In genomic region chr2:8546319-8547283, GRCh38 we compare ENCODE assay signal across 12 cellular contexts.
DNase-seq lines count a peak whose midpoint lies in the region; ATAC-seq, FAIRE-seq and TF ChIP-seq lines count a peak whose summit lies in the region.
"Had no signal": no experiment of that assay in that cellular context is flagged by ENCODE, and none has a peak within 500 bp of the region (broad histone marks: within the 10 kb centered on the region; RNA-seq: fewer than 3 reads in every experiment).

No MANE protein-coding gene starts in this region.

- POLR2A ChIA-PET in activated CD4-positive, alpha-beta memory T cell treated with anti-CD3 and anti-CD28 coated beads, Interleukin-2, amount 10 ng/mL, durations not matched to agents 7 days and 5 days (lab: Charles Lee) = interaction anchor here (0.6 to 9.6 kb wide), 7 partner anchors 13 to 138 kb away, joined by 3 to 230 read pairs (median 6); partner anchors contain the start of gene ID2

- no peaks in the 10 kb centered on the region for H3K9me3 Mint-ChIP-seq in CD4-positive, CD25-positive, alpha-beta regulatory T cell
- no peaks in the 10 kb centered on the region for H3K9me3 Mint-ChIP-seq in activated CD4-positive, alpha-beta memory T cell treated with anti-CD3 and anti-CD28 coated beads, Interleukin-2, amount 10 ng/mL, durations not matched to agents 7 days and 5 days

- no peak overlapping the region for H3K4me3 ChIP-seq in CD4-positive, CD25-positive, alpha-beta regulatory T cell (ENCODE audit: low read depth, low read length)
- H3K4me3 ChIP-seq in left lung = no peak overlapping the region
- H3K4me3 ChIP-seq: prostate gland had no signal

- H3K4me1 Mint-ChIP-seq in CD4-positive, CD25-positive, alpha-beta regulatory T cell = peaks cover under 1 to 49% (median 29%) of the 10 kb centered on the region in 4 donors
- H3K4me1 Mint-ChIP-seq in activated CD4-positive, alpha-beta memory T cell treated with anti-CD3 and anti-CD28 coated beads, Interleukin-2, amount 10 ng/mL, durations not matched to agents 7 days and 5 days = peaks cover 69% of the 10 kb centered on the region

- H3K36me3 Mint-ChIP-seq in CD4-positive, CD25-positive, alpha-beta regulatory T cell = no peaks in the 10 kb centered on the region
- no peaks in the 10 kb centered on the region for H3K36me3 Mint-ChIP-seq in activated CD4-positive, alpha-beta memory T cell treated with anti-CD3 and anti-CD28 coated beads, Interleukin-2, amount 10 ng/mL, durations not matched to agents 7 days and 5 days (ENCODE audit: low read depth)

- no peaks in the 10 kb centered on the region for H3K9me3 ChIP-seq in CD4-positive, CD25-positive, alpha-beta regulatory T cell (ENCODE audit: control insufficient read depth in 2 of 2, low read length in 2 of 2)
- no peaks in the 10 kb centered on the region for H3K9me3 ChIP-seq in left lung
- H3K9me3 ChIP-seq: prostate gland had no signal

- H3K36me3 ChIP-seq in CD4-positive, CD25-positive, alpha-beta regulatory T cell (ENCODE audit: control insufficient read depth, insufficient read depth, low read length) = no peaks in the 10 kb centered on the region
- H3K36me3 ChIP-seq in left lung = no peaks in the 10 kb centered on the region
- H3K36me3 ChIP-seq: prostate gland had no signal

- peaks cover 38% of the 10 kb centered on the region for H3K4me1 ChIP-seq in CD4-positive, CD25-positive, alpha-beta regulatory T cell (ENCODE audit: control insufficient read depth, insufficient read depth, low read length, poor library complexity, severe bottlenecking)
- peaks cover 14 to 57% of the 10 kb centered on the region in 2 donors for H3K4me1 ChIP-seq in left lung
- H3K4me1 ChIP-seq: prostate gland had no signal

- ATAC-seq in CD4-positive, CD25-positive, alpha-beta regulatory T cell (ENCODE audit: low read depth in 2 of 2) = no peak
- ATAC-seq in left lung (peak; percentile 4), HG02981 (IDR thresholded peaks at IDR 0.05; ENCODE audit: unreplicated experiment) (no peak)
- ATAC-seq: HCT116 had no signal

- peak overlapping the region; percentile 21 to 75 (median 68) for H3K27ac Mint-ChIP-seq in CD4-positive, CD25-positive, alpha-beta regulatory T cell
- H3K27ac Mint-ChIP-seq in activated CD4-positive, alpha-beta memory T cell treated with anti-CD3 and anti-CD28 coated beads, Interleukin-2, amount 10 ng/mL, durations not matched to agents 7 days and 5 days = peak overlapping the region; percentile 54

- CTCF ChIA-PET in activated CD4-positive, alpha-beta memory T cell treated with anti-CD3 and anti-CD28 coated beads, Interleukin-2, amount 10 ng/mL, durations not matched to agents 7 days and 5 days (lab: Charles Lee) = interaction anchor here (0.7 kb wide), 2 partner anchors 11 to 245 kb away, joined by 3 read pairs; no protein-coding TSS in a partner anchor

- TF ChIP-seq CTCF in left lung (IDR thresholded peaks at IDR 0.05) = no peak

- intact Hi-C loops in left lung (cut with DNase I) = no loop called here

- peak; percentile 9 for FAIRE-seq in HTR-8/SVneo (lab: Jason Lieb, UNC)
- FAIRE-seq: TTC549 had no signal

- peak overlapping the region in 2 of 4 donors; percentile 12 to 25 for H3K4me3 Mint-ChIP-seq in CD4-positive, CD25-positive, alpha-beta regulatory T cell
- no peak overlapping the region for H3K4me3 Mint-ChIP-seq in activated CD4-positive, alpha-beta memory T cell treated with anti-CD3 and anti-CD28 coated beads, Interleukin-2, amount 10 ng/mL, durations not matched to agents 7 days and 5 days

- DNase-seq in CD4-positive, CD25-positive, alpha-beta regulatory T cell = no peak
- DNase-seq in HTR-8/SVneo (ENCODE audit: insufficient read length, low spot score) (no peak), left lung (peak; percentile 60 to 73), NCI-H128 (lab: John Stamatoyannopoulos, UW; ENCODE audit: unreplicated experiment) (no peak), OCI-M2 (lab: John Stamatoyannopoulos, UW; ENCODE audit: unreplicated experiment) (no peak), NCI-H1092 treated with DMSO at 0.1 percent for 48 hours (lab: John Stamatoyannopoulos, UW) (no peak)
- no peak for DNase-seq in activated CD4-positive, alpha-beta memory T cell treated with anti-CD3 and anti-CD28 coated beads, Interleukin-2, amount 10 ng/mL, durations not matched to agents 7 days and 5 days
- DNase-seq: NCI-H345 had no signal

- H3K27me3 ChIP-seq in CD4-positive, CD25-positive, alpha-beta regulatory T cell (ENCODE audit: control insufficient read depth, insufficient read depth, low read length) = no peaks in the 10 kb centered on the region
- no peaks in the 10 kb centered on the region for H3K27me3 ChIP-seq in left lung

- no peaks in the 10 kb centered on the region for H3K27me3 Mint-ChIP-seq in CD4-positive, CD25-positive, alpha-beta regulatory T cell
- H3K27me3 Mint-ChIP-seq in activated CD4-positive, alpha-beta memory T cell treated with anti-CD3 and anti-CD28 coated beads, Interleukin-2, amount 10 ng/mL, durations not matched to agents 7 days and 5 days = no peaks in the 10 kb centered on the region

- H3K27ac ChIP-seq in CD4-positive, CD25-positive, alpha-beta regulatory T cell (ENCODE audit: insufficient read depth, low read length, poor library complexity, severe bottlenecking) = no peak overlapping the region
- H3K27ac ChIP-seq in left lung = peak overlapping the region in 1 of 2 donors; percentile 88
- H3K27ac ChIP-seq: prostate gland had no signal

Comparison
In these comparisons a context has a peak if more than half of its experiments do, and no peak if none do; other contexts are left out.
1. DNase-seq: peak in left lung (2 of 2); none in CD4-positive, CD25-positive, alpha-beta regulatory T cell (0 of 3), HTR-8/SVneo (single experiment), activated CD4-positive, alpha-beta memory T cell treated with anti-CD3 and anti-CD28 coated beads, Interleukin-2, amount 10 ng/mL, durations not matched to agents 7 days and 5 days (single experiment), NCI-H128 (single experiment), OCI-M2 (single experiment) and NCI-H1092 treated with DMSO at 0.1 percent for 48 hours (single experiment).